In the genomic region with DNA sequence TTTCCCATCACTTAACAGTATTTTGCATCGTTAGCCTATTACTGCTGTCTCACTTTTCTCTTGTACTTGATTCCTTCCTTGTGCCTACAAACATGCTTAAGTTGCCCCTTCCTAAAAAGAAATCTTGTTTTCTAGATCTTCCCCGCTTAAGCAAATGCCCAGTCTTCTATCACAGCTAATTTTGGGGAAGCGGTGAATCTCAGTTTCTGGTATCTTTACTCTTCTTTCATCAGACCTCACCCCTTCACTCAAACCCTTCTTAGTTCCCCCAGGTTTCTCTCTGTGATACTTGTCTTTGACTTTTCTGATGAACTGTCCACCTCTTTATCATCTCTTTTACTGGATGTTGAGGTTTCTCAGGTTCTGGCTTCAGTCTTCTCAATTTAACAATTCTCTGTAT, we compare ENCODE assay signal across 19 cellular contexts. TPM values are rescaled to one million over a fixed set of nuclear protein-coding genes. Genes with fewer than 3 reads are reported as not detected.
DNase-seq lines count a peak whose midpoint lies in the region; ATAC-seq, FAIRE-seq and TF ChIP-seq lines count a peak whose summit lies in the region.
"Had no signal": no experiment of that assay in that cellular context is flagged by ENCODE, and none has a peak within 500 bp of the region (broad histone marks: within the 10 kb centered on the region; RNA-seq: fewer than 3 reads in every experiment).

No MANE protein-coding gene starts in this region.

- POLR2A ChIA-PET in T-cell (lab: Charles Lee) = interaction anchor here in 1 of 2 donors (0.6 kb wide), 1 partner anchor 16 kb away, joined by 5 read pairs; no protein-coding TSS in a partner anchor

- H3K79me2 ChIP-seq in OCI-LY3 (ENCODE audit: low read length) = peaks cover 100% of the 10 kb centered on the region

- no peak overlapping the region for H3K4me3 Mint-ChIP-seq in T-cell
- H3K4me3 Mint-ChIP-seq: CD8-positive, alpha-beta T cell; T-helper 1 cell treated with Interleukin-12 subunit alpha and Interleukin-12 subunit beta and Interleukin-4 antibody, amounts not matched to agents 30 μg/mL and 1 μg/mL, for 36 hours had no signal

- TF ChIP-seq POLR2A in GM12891 (IDR thresholded peaks at IDR 0.05; ENCODE audit: low read depth, low read length) = no peak

- peaks cover 97% of the 10 kb centered on the region for H4K20me1 ChIP-seq in OCI-LY3 (ENCODE audit: insufficient read depth, low read length)

- no peak overlapping the region for H3K27ac Mint-ChIP-seq in T-cell
- H3K27ac Mint-ChIP-seq: CD8-positive, alpha-beta T cell; T-helper 1 cell treated with Interleukin-12 subunit alpha and Interleukin-12 subunit beta and Interleukin-4 antibody, amounts not matched to agents 30 μg/mL and 1 μg/mL, for 36 hours had no signal

- no peak overlapping the region for H2AFZ ChIP-seq in OCI-LY3 (ENCODE audit: low read depth, low read length)

- H3K9ac ChIP-seq in OCI-LY3 (ENCODE audit: low read length) = peak overlapping the region; percentile 14; the same call in 1 of the 2 replicates

- H3K9me3 Mint-ChIP-seq in T-cell = no peaks in the 10 kb centered on the region
- H3K9me3 Mint-ChIP-seq: CD8-positive, alpha-beta T cell; T-helper 1 cell treated with Interleukin-12 subunit alpha and Interleukin-12 subunit beta and Interleukin-4 antibody, amounts not matched to agents 30 μg/mL and 1 μg/mL, for 36 hours had no signal

- peak overlapping the region; percentile 52 for H3K4me2 ChIP-seq in OCI-LY3 (ENCODE audit: low read length)

- no peaks in the 10 kb centered on the region for H3K27me3 ChIP-seq in OCI-LY3 (ENCODE audit: low read depth, low read length)
- H3K27me3 ChIP-seq: stomach had no signal

- ATAC-seq in HG02852 (IDR thresholded peaks at IDR 0.05; ENCODE audit: unreplicated experiment) = peak; percentile 33
- no peak for ATAC-seq in T-cell (replicated peaks in 1 of 4)
- ATAC-seq: CD8-positive, alpha-beta T cell; HCT116 had no signal

- peak overlapping the region; percentile 58 for H3K27ac ChIP-seq in OCI-LY3 (ENCODE audit: low read length)
- H3K27ac ChIP-seq: stomach had no signal

- peaks cover 2% of the 10 kb centered on the region for H3K36me3 Mint-ChIP-seq in T-cell

- peaks cover 39% of the 10 kb centered on the region for H3K4me1 ChIP-seq in OCI-LY3 (ENCODE audit: low read length)

- peaks cover 10% of the 10 kb centered on the region for H3K36me3 ChIP-seq in OCI-LY3 (replicated peaks; ENCODE audit: low read depth, low read length)
- H3K36me3 ChIP-seq: stomach had no signal

- no peak for FAIRE-seq in GM12891 (lab: Jason Lieb, UNC)
- FAIRE-seq: keratinocyte had no signal

- no peaks in the 10 kb centered on the region for H3K27me3 Mint-ChIP-seq in T-cell

- peaks cover 19 to 42% (median 34%) of the 10 kb centered on the region in 3 donors for H3K4me1 Mint-ChIP-seq in T-cell

- DNase-seq in GM12891 (ENCODE audit: insufficient read length, low spot score) = no peak
- DNase-seq in GM20000 (ENCODE audit: low spot score) = peak; percentile 15
- no peak for DNase-seq in cerebellum (ENCODE audit: low spot score)
- no peak for DNase-seq in T-cell
- DNase-seq in NCI-H748 treated with DMSO at 0.1 percent for 48 hours (lab: John Stamatoyannopoulos, UW) = no peak
- DNase-seq in NCI-H2081 (lab: John Stamatoyannopoulos, UW) = no peak
- DNase-seq: activated effector memory CD4-positive, alpha-beta T cell treated with Interleukin-2 at 50 U/mL for 16 hours; CD8-positive, alpha-beta T cell; effector memory CD4-positive, alpha-beta T cell; mesenchymal stem cell; NCI-H1436 treated with DMSO at 0.1 percent for 48 hours; NCI-H226; NK-92 treated with Interleukin-12 subunit alpha and Interleukin-12 subunit beta, amount 100 ng/mL, for 24 hours; stomach had no signal

- no peaks in the 10 kb centered on the region for H3K9me3 ChIP-seq in OCI-LY3 (ENCODE audit: insufficient read depth, low read length)
- H3K9me3 ChIP-seq: stomach had no signal

- TF ChIP-seq CTCF in GM20000 (IDR thresholded peaks at IDR 0.05; ENCODE audit: extremely low read depth, missing control alignments) = no peak
- TF ChIP-seq CTCF in OCI-LY3 (IDR thresholded peaks at IDR 0.05; ENCODE audit: low read depth, low read length) = no peak

- H3K4me3 ChIP-seq in OCI-LY3 (ENCODE audit: low read length) = peak overlapping the region; percentile 54
- H3K4me3 ChIP-seq: stomach had no signal

- CTCF ChIA-PET in T-cell (lab: Charles Lee) = no interaction called here

TF ChIP-seq in GM12891, 5 proteins besides CTCF, POLR2A, EP300 and RAD21:
- peak; percentile 82 for TF ChIP-seq SPI1 (IDR thresholded peaks at IDR 0.05; ENCODE audit: low read depth, low read length)
- TF ChIP-seq POLR2AphosphoS5 (IDR thresholded peaks at IDR 0.05; ENCODE audit: low read depth, low read length) = no peak

RNA-seq across cellular contexts. Expression of gene VAPB, which starts 14.2 kb away (rescaled TPM):
- polyA plus RNA-seq in GM12891 (2012; ENCODE audit: low read depth, missing spikeins) = 15.4 TPM
- 28.2 TPM for total RNA-seq in cerebellum
- total RNA-seq in T-cell = 10 to 100 TPM; 26.4 to 35.0 (median 30.8) TPM
